In the genomic region with DNA sequence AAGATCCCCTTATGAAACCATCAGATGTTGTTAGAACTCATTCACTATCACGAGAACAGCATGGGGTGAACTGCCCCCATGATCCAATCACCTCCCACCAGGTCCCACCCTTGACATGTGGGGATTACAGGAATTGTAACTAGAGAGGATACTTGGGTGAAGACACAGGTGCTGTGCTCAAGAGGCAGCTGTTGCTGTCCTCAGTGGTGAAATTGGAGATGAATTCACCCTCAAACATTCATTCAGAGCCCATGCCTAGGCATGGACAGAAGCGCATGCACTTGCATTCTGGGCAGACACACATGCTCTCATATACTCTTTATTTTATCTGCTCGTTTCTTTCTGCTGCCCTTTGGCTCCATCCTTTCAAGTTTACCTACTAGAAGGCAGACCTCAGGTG, we compare ENCODE assay signal across 32 cellular contexts.
"Had no signal": no experiment of that assay in that cellular context is flagged by ENCODE, and none has a peak within 500 bp of the region (broad histone marks: within the 10 kb centered on the region; RNA-seq: fewer than 3 reads in every experiment).

No MANE protein-coding gene starts in this region.

- ATAC-seq: esophagus mucosa; heart left ventricle; left lung; lower lobe of right lung; natural killer cell; stimulated activated naive B cell treated with anti-CD40 and anti-IgM and Interleukin-4, amounts not matched to agents 10 μg/mL and 1 μg/mL and 100 μg/mL, for 72 hours had no signal

- H3K9me3 Mint-ChIP-seq: activated CD4-positive, alpha-beta memory T cell treated with anti-CD3 and anti-CD28 coated beads, Interleukin-2, amount 10 ng/mL, durations not matched to agents 7 days and 5 days; activated CD4-positive, alpha-beta T cell treated with anti-CD3 and anti-CD28 coated beads, Interleukin-2, amount 10 ng/mL, durations not matched to agents 24 days and 14 days; activated naive CD4-positive, alpha-beta T cell treated with anti-CD3 and anti-CD28 coated beads, Interleukin-2, amount 10 ng/mL, durations not matched to agents 7 days and 5 days; activated naive CD8-positive, alpha-beta T cell treated with anti-CD3 and anti-CD28 coated beads, Interleukin-2, amount 10 ng/mL, durations not matched to agents 7 days and 5 days; activated T-cell treated with anti-CD3 and anti-CD28 coated beads, Interleukin-2, amount 50 U/mL, for 24 hours; neural progenitor cell had no signal

- H3K4me2 ChIP-seq: neural progenitor cell, smooth muscle cell had no signal

- H3K9ac ChIP-seq: neural progenitor cell, parathyroid adenoma had no signal

- H3K27me3 ChIP-seq: brain microvascular endothelial cell, heart left ventricle, left lung, neural progenitor cell, sigmoid colon, stomach, thyroid gland, upper lobe of left lung, vagina had no signal

- H3K79me2 ChIP-seq: parathyroid adenoma had no signal

- H3K4me3 Mint-ChIP-seq: activated CD4-positive, alpha-beta memory T cell treated with anti-CD3 and anti-CD28 coated beads, Interleukin-2, amount 10 ng/mL, durations not matched to agents 7 days and 5 days; activated CD4-positive, alpha-beta T cell treated with anti-CD3 and anti-CD28 coated beads, Interleukin-2, amount 10 ng/mL, durations not matched to agents 24 days and 14 days; activated naive CD4-positive, alpha-beta T cell treated with anti-CD3 and anti-CD28 coated beads, Interleukin-2, amount 10 ng/mL, durations not matched to agents 7 days and 5 days; activated naive CD8-positive, alpha-beta T cell treated with anti-CD3 and anti-CD28 coated beads, Interleukin-2, amount 10 ng/mL, durations not matched to agents 7 days and 5 days; activated T-cell treated with anti-CD3 and anti-CD28 coated beads, Interleukin-2, amount 50 U/mL, for 24 hours; natural killer cell; neural progenitor cell; stimulated activated naive B cell treated with anti-CD40 and anti-IgM and Interleukin-4, amounts not matched to agents 10 μg/mL and 1 μg/mL and 100 μg/mL, for 72 hours had no signal

- H2AFZ ChIP-seq: neural progenitor cell, parathyroid adenoma had no signal

- H3K9me3 ChIP-seq: heart left ventricle, left lung, lower lobe of right lung, psoas muscle, sigmoid colon, stomach, thyroid gland, upper lobe of left lung, vagina had no signal

- H3K27me3 Mint-ChIP-seq: activated CD4-positive, alpha-beta memory T cell treated with anti-CD3 and anti-CD28 coated beads, Interleukin-2, amount 10 ng/mL, durations not matched to agents 7 days and 5 days; activated CD4-positive, alpha-beta T cell treated with anti-CD3 and anti-CD28 coated beads, Interleukin-2, amount 10 ng/mL, durations not matched to agents 24 days and 14 days; activated naive CD4-positive, alpha-beta T cell treated with anti-CD3 and anti-CD28 coated beads, Interleukin-2, amount 10 ng/mL, durations not matched to agents 7 days and 5 days; activated naive CD8-positive, alpha-beta T cell treated with anti-CD3 and anti-CD28 coated beads, Interleukin-2, amount 10 ng/mL, durations not matched to agents 7 days and 5 days; activated T-cell treated with anti-CD3 and anti-CD28 coated beads, Interleukin-2, amount 50 U/mL, for 24 hours; stimulated activated naive B cell treated with anti-CD40 and anti-IgM and Interleukin-4, amounts not matched to agents 10 μg/mL and 1 μg/mL and 100 μg/mL, for 72 hours had no signal

- H3K27ac ChIP-seq: brain microvascular endothelial cell, heart left ventricle, left lung, lower lobe of right lung, neural progenitor cell, parathyroid adenoma, psoas muscle, sigmoid colon, stomach, thyroid gland, upper lobe of left lung, vagina had no signal

- DNase-seq: activated CD4-positive, alpha-beta memory T cell treated with anti-CD3 and anti-CD28 coated beads, Interleukin-2, amount 10 ng/mL, durations not matched to agents 7 days and 5 days; activated CD4-positive, CD25-positive, alpha-beta regulatory T cell treated with anti-CD3 and anti-CD28 coated beads, Interleukin-2, amount 50 U/mL, for 72 hours; activated CD8-positive, alpha-beta memory T cell treated with anti-CD3 and anti-CD28 coated beads, Interleukin-2, amount 50 U/mL, for 48 hours; activated gamma-delta T cell; activated naive CD4-positive, alpha-beta T cell treated with anti-CD3 and anti-CD28 coated beads, Interleukin-2, amount 10 ng/mL, durations not matched to agents 7 days and 5 days; activated naive CD8-positive, alpha-beta T cell treated with anti-CD3 and anti-CD28 coated beads, Interleukin-2, amount 10 ng/mL, durations not matched to agents 7 days and 5 days; activated T-cell treated with anti-CD3 and anti-CD28 coated beads, Interleukin-2, amount 50 U/mL, for 24 hours; brain microvascular endothelial cell; caudate nucleus; foreskin fibroblast; heart left ventricle; left lung; lower lobe of right lung; mesenchymal stem cell; natural killer cell; occipital lobe; psoas muscle; sigmoid colon; stimulated activated CD4-positive, alpha-beta T cell treated with anti-CD3 and anti-CD28 coated beads, Interleukin-1b, Interleukin-23, amount 100 ng/mL, for 48 hours; stimulated activated CD4-positive, alpha-beta T cell treated with anti-CD3 and anti-CD28 coated beads, Interleukin-4, amount 100 ng/mL, for 4 hours; stimulated activated CD8-positive, alpha-beta memory T cell treated with anti-CD3 and anti-CD28 coated beads, Interleukin-4, amount 100 ng/mL, for 48 hours; stimulated activated naive B cell treated with anti-CD40 and anti-IgM and Interleukin-4, amounts not matched to agents 10 μg/mL and 1 μg/mL and 100 μg/mL, for 72 hours; stomach; thyroid gland; upper lobe of left lung had no signal

- H3K36me3 ChIP-seq: brain microvascular endothelial cell, heart left ventricle, left lung, lower lobe of right lung, neural progenitor cell, sigmoid colon, stomach, thyroid gland, upper lobe of left lung, vagina had no signal

- H3K36me3 Mint-ChIP-seq: activated naive CD4-positive, alpha-beta T cell treated with anti-CD3 and anti-CD28 coated beads, Interleukin-2, amount 10 ng/mL, durations not matched to agents 7 days and 5 days; activated naive CD8-positive, alpha-beta T cell treated with anti-CD3 and anti-CD28 coated beads, Interleukin-2, amount 10 ng/mL, durations not matched to agents 7 days and 5 days; natural killer cell; neural progenitor cell; stimulated activated naive B cell treated with anti-CD40 and anti-IgM and Interleukin-4, amounts not matched to agents 10 μg/mL and 1 μg/mL and 100 μg/mL, for 72 hours had no signal

- H3K4me1 Mint-ChIP-seq: activated CD4-positive, alpha-beta memory T cell treated with anti-CD3 and anti-CD28 coated beads, Interleukin-2, amount 10 ng/mL, durations not matched to agents 7 days and 5 days; activated CD4-positive, alpha-beta T cell treated with anti-CD3 and anti-CD28 coated beads, Interleukin-2, amount 10 ng/mL, durations not matched to agents 24 days and 14 days; activated naive CD4-positive, alpha-beta T cell treated with anti-CD3 and anti-CD28 coated beads, Interleukin-2, amount 10 ng/mL, durations not matched to agents 7 days and 5 days; activated naive CD8-positive, alpha-beta T cell treated with anti-CD3 and anti-CD28 coated beads, Interleukin-2, amount 10 ng/mL, durations not matched to agents 7 days and 5 days; natural killer cell; stimulated activated naive B cell treated with anti-CD40 and anti-IgM and Interleukin-4, amounts not matched to agents 10 μg/mL and 1 μg/mL and 100 μg/mL, for 72 hours had no signal

- H3K27ac Mint-ChIP-seq: activated CD4-positive, alpha-beta memory T cell treated with anti-CD3 and anti-CD28 coated beads, Interleukin-2, amount 10 ng/mL, durations not matched to agents 7 days and 5 days; activated CD4-positive, alpha-beta T cell treated with anti-CD3 and anti-CD28 coated beads, Interleukin-2, amount 10 ng/mL, durations not matched to agents 24 days and 14 days; activated naive CD4-positive, alpha-beta T cell treated with anti-CD3 and anti-CD28 coated beads, Interleukin-2, amount 10 ng/mL, durations not matched to agents 7 days and 5 days; activated naive CD8-positive, alpha-beta T cell treated with anti-CD3 and anti-CD28 coated beads, Interleukin-2, amount 10 ng/mL, durations not matched to agents 7 days and 5 days; activated T-cell treated with anti-CD3 and anti-CD28 coated beads, Interleukin-2, amount 50 U/mL, for 24 hours; natural killer cell; neural progenitor cell; stimulated activated naive B cell treated with anti-CD40 and anti-IgM and Interleukin-4, amounts not matched to agents 10 μg/mL and 1 μg/mL and 100 μg/mL, for 72 hours had no signal

- H3K4me3 ChIP-seq: heart left ventricle, left lung, lower lobe of right lung, neural progenitor cell, psoas muscle, sigmoid colon, smooth muscle cell, stomach, thyroid gland, upper lobe of left lung, vagina had no signal

- FAIRE-seq: astrocyte had no signal

- H3K4me1 ChIP-seq: heart left ventricle, left lung, lower lobe of right lung, parathyroid adenoma, psoas muscle, sigmoid colon, stomach, thyroid gland, upper lobe of left lung, vagina had no signal
